ENCODE assay signal across 8 cellular contexts in the genomic region with DNA sequence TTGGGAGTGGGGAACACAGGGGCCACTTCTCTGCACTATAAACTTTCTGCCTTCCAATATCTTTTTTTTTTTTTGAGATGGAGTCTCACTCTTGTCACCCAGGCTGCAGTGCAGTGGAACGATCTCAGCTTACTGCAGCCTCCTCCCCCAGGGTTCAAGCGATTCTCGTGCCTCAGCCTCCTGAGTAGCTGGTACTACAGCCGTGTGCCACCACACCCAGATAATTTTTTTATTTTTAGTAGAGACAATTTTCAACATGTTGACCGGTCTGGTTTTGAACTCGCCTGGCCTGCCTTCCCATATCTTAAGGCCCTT. TPM values are rescaled to one million over a fixed set of nuclear protein-coding genes. Genes with fewer than 3 reads are reported as not detected.
DNase-seq lines count a peak whose midpoint lies in the region; ATAC-seq and TF ChIP-seq lines count a peak whose summit lies in the region.

No MANE protein-coding gene starts in this region.

- WGBS in sigmoid colon, 2 donors, result 18 to 47% methylated on average over 6 of the region's 6 CpGs

- H3K9me3 Mint-ChIP-seq in GM23338, result peaks cover 2% of the 10 kb centered on the region; the same call in 2 of the 3 replicates

- peaks cover 90% of the 10 kb centered on the region for H3K79me2 ChIP-seq in GM23338 (replicated peaks; ENCODE audit: insufficient read depth)

- H3K27me3 Mint-ChIP-seq in GM23338 (ENCODE audit: insufficient read depth, low read depth, poor library complexity), result peaks cover 45% of the 10 kb centered on the region

- H3K36me3 ChIP-seq in GM23338 (ENCODE audit: insufficient read depth) (peaks cover 60% of the 10 kb centered on the region), WERI-Rb-1 (peaks cover 94% of the 10 kb centered on the region), sigmoid colon (peaks cover 34 to 52% (median 47%) of the 10 kb centered on the region in 4 donors)

- peak overlapping the region; percentile 100 for H3K4me3 Mint-ChIP-seq in GM23338

- intact Hi-C loops in sigmoid colon (cut with DNase I), result loop anchor here (10.0 kb wide), 1 partner anchor 488 kb away; no protein-coding TSS in a partner anchor

- H3F3A ChIP-seq in GM23338 (replicated peaks; ENCODE audit: low read depth), result peaks cover 77% of the 10 kb centered on the region

- H3K36me3 Mint-ChIP-seq in GM23338 (ENCODE audit: low read depth), result peaks cover 99% of the 10 kb centered on the region

- H3K27ac Mint-ChIP-seq in GM23338, result peak overlapping the region; percentile 100

- H3K4me2 ChIP-seq in GM23338, result peak overlapping the region; percentile 80

- TF ChIP-seq EP300 in sigmoid colon (IDR thresholded peaks at IDR 0.05), result no peak

- no peaks in the 10 kb centered on the region for H3K9me2 ChIP-seq in GM23338 (ENCODE audit: insufficient read depth)

- ATAC-seq in GM23338 (no peak), GM19324 (IDR thresholded peaks at IDR 0.05; ENCODE audit: low FRiP score, unreplicated experiment) (no peak)

- H4K20me1 ChIP-seq in GM23338 (replicated peaks; ENCODE audit: insufficient read depth), result peaks cover 67% of the 10 kb centered on the region

- peak overlapping the region; percentile 98 for H3K4me3 ChIP-seq in GM23338
- H3K4me3 ChIP-seq in WERI-Rb-1 (ENCODE audit: low read depth, low read length), result peak overlapping the region; percentile 71
- peak overlapping the region; percentile 74 for H3K4me3 ChIP-seq in fibroblast of pulmonary artery (replicated peaks; ENCODE audit: low read depth, low read length)
- H3K4me3 ChIP-seq in sigmoid colon, result peak overlapping the region; percentile 72 to 99 (median 88)

- no peak for TF ChIP-seq CTCF in GM23338 (conservative IDR thresholded peaks at IDR 0.05; ENCODE audit: low read depth in 2 of 2)
- no peak for TF ChIP-seq CTCF in WERI-Rb-1 (IDR thresholded peaks at IDR 0.05; ENCODE audit: low read depth, low read length)
- TF ChIP-seq CTCF in fibroblast of pulmonary artery (IDR thresholded peaks at IDR 0.05; ENCODE audit: low read length, missing control alignments), result no peak
- TF ChIP-seq CTCF in sigmoid colon (IDR thresholded peaks at IDR 0.05), result no peak

- no peak overlapping the region for H2AFZ ChIP-seq in GM23338

- H3K27ac ChIP-seq in GM23338 (ENCODE audit: low read depth), result peak overlapping the region; percentile 95
- peak overlapping the region; percentile 98 for H3K27ac ChIP-seq in WERI-Rb-1
- peak overlapping the region; percentile 97 to 100 (median 98) for H3K27ac ChIP-seq in sigmoid colon

- H3K9me3 ChIP-seq in WERI-Rb-1 (ENCODE audit: severe bottlenecking), result no peaks in the 10 kb centered on the region
- H3K9me3 ChIP-seq in sigmoid colon, result no peaks in the 10 kb centered on the region

- H3K4me1 Mint-ChIP-seq in GM23338, result peaks cover 60% of the 10 kb centered on the region

- H3K4me1 ChIP-seq in GM23338 (ENCODE audit: insufficient read depth), result peaks cover 35% of the 10 kb centered on the region
- peaks cover 0 to 60% (median 52%) of the 10 kb centered on the region in 4 donors for H3K4me1 ChIP-seq in sigmoid colon

- H3K27me3 ChIP-seq in GM23338 (ENCODE audit: insufficient read depth) (no peaks in the 10 kb centered on the region), WERI-Rb-1 (ENCODE audit: insufficient read depth, low read depth, severe bottlenecking) (no peaks in the 10 kb centered on the region), sigmoid colon (no peaks in the 10 kb centered on the region)

- TF ChIP-seq POLR2A in sigmoid colon (IDR thresholded peaks at IDR 0.05), result no peak

- DNase-seq in GM23338 (ENCODE audit: low spot score) (no peak), WERI-Rb-1 (no peak), fibroblast of pulmonary artery (ENCODE audit: low read depth) (no peak), sigmoid colon (no peak), germinal center (ENCODE audit: low spot score) (no peak), NCI-H2227 (lab: John Stamatoyannopoulos, UW; ENCODE audit: unreplicated experiment) (no peak), AG20443 (ENCODE audit: low spot score) (no peak)

TF ChIP-seq in GM23338, 12 proteins besides CTCF, POLR2A, EP300 and RAD21:
- no peak for TF ChIP-seq STAT1 (IDR thresholded peaks at IDR 0.05; ENCODE audit: unreplicated experiment)

RNA-seq across cellular contexts. Expression of a gene that starts 1.7 kb away (rescaled TPM):
- total RNA-seq in GM23338 (2014; rRNA removed; shearing (Covaris generic)), result 375 and 425 TPM in 2 replicates
- polyA plus RNA-seq in GM23338 (2016; fragmentation: Nextera tagmentation; extraction: Ambion mirVana) (240 and 241 TPM in 2 replicates), sigmoid colon (100 to 1,000 TPM in 1 of 3 donors, 10 to 100 TPM in 2; 16.8 to 128 (median 39.1) TPM)
- total RNA-seq in sigmoid colon, result 10 to 100 TPM; 44.0 to 70.4 (median 50.4) TPM

RNA-seq across cellular contexts. Expression of a gene that starts 38.8 kb away (rescaled TPM):
- 0.14 TPM in 1 of 2 replicates, not detected in the other for total RNA-seq in GM23338 (2014; rRNA removed; shearing (Covaris generic))
- 0.30 and 0.44 TPM in 2 replicates for polyA plus RNA-seq in GM23338 (2016; fragmentation: Nextera tagmentation; extraction: Ambion mirVana)
- total RNA-seq in sigmoid colon, result under 1 TPM; 0.16 to 0.55 (median 0.38) TPM
- under 1 TPM in 1 of 3 donors, not detected in 2; 0.60 TPM for polyA plus RNA-seq in sigmoid colon

RNA-seq across cellular contexts. Expression of a gene that starts 43.0 kb away (rescaled TPM):
- total RNA-seq in GM23338 (2014; rRNA removed; shearing (Covaris generic)), result 109 and 136 TPM in 2 replicates
- polyA plus RNA-seq in GM23338 (2016; fragmentation: Nextera tagmentation; extraction: Ambion mirVana) (94.4 and 95.8 TPM in 2 replicates), sigmoid colon (10 to 100 TPM; 11.6 to 47.6 (median 24.0) TPM)
- 10 to 100 TPM; 22.8 to 39.7 (median 34.7) TPM for total RNA-seq in sigmoid colon

RNA-seq across cellular contexts. Expression of a gene that starts 49.7 kb away (rescaled TPM):
- not detected in 2 replicates for total RNA-seq in GM23338 (2014; rRNA removed; shearing (Covaris generic))
- polyA plus RNA-seq in GM23338 (2016; fragmentation: Nextera tagmentation; extraction: Ambion mirVana) (1.3 and 1.9 TPM in 2 replicates), sigmoid colon (not detected)
- 1 to 10 TPM in 1 of 4 donors, not detected in 3; 2.1 TPM for total RNA-seq in sigmoid colon

RNA-seq across cellular contexts. Expression of a gene that starts 50.5 kb away (rescaled TPM):
- total RNA-seq in GM23338 (2014; rRNA removed; shearing (Covaris generic)), result 15.0 and 22.2 TPM in 2 replicates
- polyA plus RNA-seq in GM23338 (2016; fragmentation: Nextera tagmentation; extraction: Ambion mirVana) (7.4 and 7.7 TPM in 2 replicates), sigmoid colon (10 to 100 TPM; 27.8 to 31.2 (median 28.9) TPM)
- total RNA-seq in sigmoid colon, result 10 to 100 TPM; 27.1 to 37.8 (median 31.2) TPM
